In the genomic region with DNA sequence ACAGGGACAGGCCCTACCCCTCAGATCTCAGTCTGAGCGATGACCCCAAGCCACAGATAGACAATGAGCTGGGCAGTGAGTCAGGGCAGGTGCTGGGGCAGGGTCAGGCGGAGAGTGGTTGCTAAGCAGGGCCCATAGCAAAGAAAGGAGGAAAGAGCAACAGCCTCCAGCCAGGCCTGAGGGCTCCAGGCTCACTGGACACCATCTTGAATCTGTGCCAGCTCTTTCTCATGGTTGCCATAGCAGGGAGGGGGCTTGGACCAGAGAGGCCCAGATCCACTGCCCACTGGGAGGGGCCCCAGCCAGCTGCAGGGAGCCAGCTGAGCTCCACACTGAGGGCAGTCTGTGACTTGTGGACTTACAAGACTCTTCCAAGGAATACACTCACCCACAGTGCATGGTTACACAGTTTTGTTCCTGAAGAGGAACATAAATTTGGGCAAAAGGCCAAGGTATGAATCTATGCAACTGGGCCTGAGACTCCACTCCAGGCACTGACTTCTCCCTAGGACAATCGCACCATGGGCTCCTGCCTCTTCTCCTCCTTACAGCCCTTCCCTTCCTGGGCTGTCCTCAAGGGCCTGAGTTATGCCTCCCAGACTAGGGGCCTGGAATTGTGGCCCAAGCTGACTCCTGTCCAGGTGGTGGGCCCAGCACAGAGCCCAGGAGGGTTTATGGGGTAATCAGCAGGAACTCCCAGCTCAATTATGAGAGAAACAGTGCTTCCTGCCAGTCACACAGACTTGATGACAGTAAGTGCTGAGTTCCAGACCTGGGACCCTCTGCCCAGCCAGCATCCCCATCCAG, we compare ENCODE assay signal across 8 cellular contexts. TPM values are rescaled to one million over a fixed set of nuclear protein-coding genes. Genes with fewer than 3 reads are reported as not detected.
DNase-seq lines count a peak whose midpoint lies in the region; ATAC-seq, FAIRE-seq and TF ChIP-seq lines count a peak whose summit lies in the region.

No MANE protein-coding gene starts in this region.

- no peak overlapping the region for H3K4me2 ChIP-seq in keratinocyte (ENCODE audit: control insufficient read depth, extremely low read depth, insufficient read depth, low read depth, low read length)

- dilution Hi-C loops in keratinocyte (cut with MboI; ENCODE audit: extremely low pct_ligation_motif_present, low sequenced_read_pairs), result no loop called here

- H3K36me3 ChIP-seq in keratinocyte (ENCODE audit: control insufficient read depth in 2 of 2, extremely low read depth in 1 of 2, insufficient read depth in 2 of 2, low read length in 2 of 2), result no peaks in the 10 kb centered on the region
- no peaks in the 10 kb centered on the region for H3K36me3 ChIP-seq in thoracic aorta

- ATAC-seq in thoracic aorta (ENCODE audit: insufficient number of reproducible peaks, low FRiP score, low read depth) (peak; percentile 59), HG02623 (IDR thresholded peaks at IDR 0.05; ENCODE audit: unreplicated experiment) (no peak)

- no peaks in the 10 kb centered on the region for H3K79me2 ChIP-seq in keratinocyte (ENCODE audit: control insufficient read depth, insufficient read depth, low read length)

- no peaks in the 10 kb centered on the region for H4K20me1 ChIP-seq in keratinocyte (ENCODE audit: control insufficient read depth, extremely low read depth, insufficient read depth, low read length)

- H3K27ac ChIP-seq in keratinocyte (ENCODE audit: control insufficient read depth, insufficient read depth, low read length) (no peak overlapping the region), thoracic aorta (peak overlapping the region; percentile 68 to 81)

- no peak overlapping the region for H2AFZ ChIP-seq in keratinocyte (ENCODE audit: control insufficient read depth, low read length)

- H3K9me3 ChIP-seq in keratinocyte (ENCODE audit: control insufficient read depth, low read depth, low read length) (no peaks in the 10 kb centered on the region), thoracic aorta (no peaks in the 10 kb centered on the region)

- in situ Hi-C loops in astrocyte of the cerebellum (cut with HindIII; ENCODE audit: low sequenced_read_pairs), result loop anchor here (5.0 kb wide), 1 partner anchor 70 kb away; no protein-coding TSS in a partner anchor

- no peak overlapping the region for H3K9ac ChIP-seq in keratinocyte (ENCODE audit: control insufficient read depth, extremely low read depth, insufficient read depth, low read length)

- DNase-seq in DMS79 treated with DMSO at 0.1 percent for 48 hours (lab: John Stamatoyannopoulos, UW), result peak; percentile 5
- no peak for DNase-seq in DMS79 (lab: John Stamatoyannopoulos, UW)
- DNase-seq in astrocyte of the cerebellum (ENCODE audit: low read depth), result peak; percentile 63
- DNase-seq in keratinocyte (ENCODE audit: low read depth, low spot score), result no peak
- no peak for DNase-seq in thoracic aorta (ENCODE audit: low spot score)
- DNase-seq in SIG-M5 (lab: John Stamatoyannopoulos, UW), result no peak
- no peak for DNase-seq in NCI-H187 (lab: John Stamatoyannopoulos, UW)

- H3K4me3 ChIP-seq in astrocyte of the cerebellum (ENCODE audit: low read depth, low read length), result no peak overlapping the region
- no peak overlapping the region for H3K4me3 ChIP-seq in keratinocyte (ENCODE audit: control insufficient read depth in 2 of 3, extremely low read depth in 1 of 3, insufficient read depth in 2 of 3, low read depth in 1 of 3, low read length in 3 of 3)
- no peak overlapping the region for H3K4me3 ChIP-seq in thoracic aorta

- H3K4me1 ChIP-seq in keratinocyte (ENCODE audit: control insufficient read depth, extremely low read depth, insufficient read depth, low read length) (peaks cover 11% of the 10 kb centered on the region), thoracic aorta (ENCODE audit: control insufficient read depth in 1 of 2, low read depth in 2 of 2) (peaks cover 17 to 33% of the 10 kb centered on the region in 2 donors)

- no peaks in the 10 kb centered on the region for H3K9me1 ChIP-seq in keratinocyte (ENCODE audit: control insufficient read depth, extremely low read depth, insufficient read depth, low read length)

- H3K27me3 ChIP-seq in keratinocyte (ENCODE audit: control insufficient read depth, extremely low read depth, insufficient read depth, low read length) (no peaks in the 10 kb centered on the region), thoracic aorta (replicated peaks; ENCODE audit: insufficient read depth) (no peaks in the 10 kb centered on the region)

- FAIRE-seq in keratinocyte (lab: Jason Lieb, UNC), result peak; percentile 65

- TF ChIP-seq CTCF in astrocyte of the cerebellum (IDR thresholded peaks at IDR 0.05; ENCODE audit: low read depth, low read length, missing control alignments), result no peak
- TF ChIP-seq CTCF in keratinocyte (optimal IDR thresholded peaks at IDR 0.05 in 1 of 3, IDR thresholded peaks at IDR 0.05 in 1 of 3, conservative IDR thresholded peaks at IDR 0.05 in 1 of 3; ENCODE audit: extremely low read depth in 1 of 3, insufficient read depth in 2 of 3, low read length in 3 of 3), result no peak
- no peak for TF ChIP-seq CTCF in thoracic aorta (IDR thresholded peaks at IDR 0.05)

RNA-seq across cellular contexts. Expression of gene BEAN1, which starts 59.9 kb away (rescaled TPM):
- polyA plus RNA-seq in keratinocyte, result 0.07 to 0.82 TPM (median 0.24 TPM) in 3 replicates
- 0.27 TPM for polyA plus RNA-seq in keratinocyte (2011; ENCODE audit: low read depth)
- 0.13 and 0.51 TPM in 2 replicates for polyA plus RNA-seq in keratinocyte (2011; cell fraction: cytosol; rRNA removed)
- 0.75 and 1.0 TPM in 2 replicates for polyA plus RNA-seq in keratinocyte (2011; cell fraction: nucleus; rRNA removed)
- polyA plus RNA-seq in keratinocyte (2012; ENCODE audit: low replicate concordance), result 0.15 and 1.7 TPM in 2 replicates
- 0.13 to 0.29 TPM (median 0.26 TPM) in 3 replicates for polyA minus RNA-seq in keratinocyte
- polyA minus RNA-seq in keratinocyte (2011; cell fraction: cytosol; rRNA and poly(A)+ RNA removed), result not detected
- polyA minus RNA-seq in keratinocyte (2011; cell fraction: nucleus; rRNA and poly(A)+ RNA removed), result 0.32 TPM in 1 of 2 replicates, not detected in the other
- total RNA-seq in thoracic aorta, result under 1 TPM in 1 of 2 donors, not detected in 1; 0.28 TPM

Comparison
In these comparisons a context has a peak if more than half of its experiments do, and no peak if none do; other contexts are left out.
1. DNase-seq: peak in DMS79 treated with DMSO at 0.1 percent for 48 hours (single experiment) and astrocyte of the cerebellum (single experiment); none in DMS79 (single experiment), keratinocyte (single experiment), thoracic aorta (single experiment), SIG-M5 (single experiment) and NCI-H187 (0 of 2).